Comparison of ENCODE assay signal across 1 cellular context in the genomic region with DNA sequence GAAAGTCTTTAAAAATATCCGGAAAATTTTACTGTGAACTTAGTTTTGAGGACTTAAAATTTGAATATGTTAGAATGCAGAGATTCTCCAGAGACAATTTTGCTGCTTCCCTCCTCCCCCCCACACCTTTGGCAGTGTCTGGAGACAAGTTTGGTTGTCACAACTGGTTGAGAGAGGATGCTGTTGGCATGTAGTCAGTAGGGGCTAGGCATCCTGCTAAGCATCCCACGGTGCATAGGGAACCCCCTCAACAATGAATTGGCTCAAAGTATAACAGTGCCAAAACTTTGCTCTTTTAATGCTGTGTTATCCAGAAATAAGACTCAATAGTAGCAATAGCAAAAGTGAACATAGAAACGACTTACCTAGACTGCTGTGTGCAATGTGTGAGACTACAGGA.
TF ChIP-seq lines count a peak whose summit lies in the region.

No MANE protein-coding gene starts in this region.

TF ChIP-seq in GM23338, 12 proteins besides CTCF, POLR2A, EP300 and RAD21 (continued from another document):
- TF ChIP-seq EZH2phosphoT487 (IDR thresholded peaks at IDR 0.05; ENCODE audit: unreplicated experiment) = no peak
- no peak for TF ChIP-seq ZNF331 (CRISPR knock-in tag; IDR thresholded peaks at IDR 0.05; ENCODE audit: low read depth)
